Comparison of ENCODE assay signal across 8 cellular contexts in genomic region chr13:52373277-52373676, GRCh38. TPM values are rescaled to one million over a fixed set of nuclear protein-coding genes. Genes with fewer than 3 reads are reported as not detected.
DNase-seq lines count a peak whose midpoint lies in the region; ATAC-seq, FAIRE-seq and TF ChIP-seq lines count a peak whose summit lies in the region.
"Not testable (repeated sequence)": the region's sequence is repeated elsewhere in the genome, so short reads cannot be mapped to it uniquely, and the experiment has no call there.

No MANE protein-coding gene starts in this region.

- not testable (repeated sequence) for H3K9ac ChIP-seq in PC-3 (ENCODE audit: low read length); astrocyte (ENCODE audit: low read length)

- ATAC-seq in PC-3 (peak; percentile 54), RWPE2 (ENCODE audit: low read depth) (peak; percentile 82)

- intact Hi-C loops in PC-3 (cut with micrococcal nuclease), result not testable (repeated sequence)

- not testable (repeated sequence) for TF ChIP-seq CTCF in HFFc6 (IDR thresholded peaks at IDR 0.05); PC-3 (conservative IDR thresholded peaks at IDR 0.05; ENCODE audit: low read depth, low read length); RWPE2 (IDR thresholded peaks at IDR 0.05; ENCODE audit: poor library complexity, severe bottlenecking); astrocyte (IDR thresholded peaks at IDR 0.05; ENCODE audit: insufficient read depth, low read depth, low read length); epithelial cell of esophagus (IDR thresholded peaks at IDR 0.05; ENCODE audit: insufficient read depth, low read depth, low read length, missing control alignments)

- not testable (repeated sequence) for H3K27ac Mint-ChIP-seq in HFFc6; astrocyte (ENCODE audit: unreplicated experiment)

- not testable (repeated sequence) for H3K27me3 Mint-ChIP-seq in HFFc6 (ENCODE audit: insufficient read depth); astrocyte (ENCODE audit: low read depth, unreplicated experiment)

- H3K79me2 ChIP-seq in PC-3 (ENCODE audit: low read length); astrocyte (ENCODE audit: insufficient read depth, low read length): not testable (repeated sequence)

- peak; percentile 22 for DNase-seq in EL
- DNase-seq in HFFc6, result peak; percentile 10
- DNase-seq in PC-3, result peak; percentile 41
- DNase-seq in RWPE2 (ENCODE audit: low spot score); astrocyte (ENCODE audit: low read depth); urothelium cell line (ENCODE audit: low spot score): not testable (repeated sequence)
- peak; percentile 57 for DNase-seq in epithelial cell of esophagus (ENCODE audit: low read depth)
- peak; percentile 33 for DNase-seq in kidney glomerular epithelial cell (lab: John Stamatoyannopoulos, UW)

- BruUV-seq in PC-3 (replicated peaks; lab: Mats Ljungman, UMichigan), result not testable (repeated sequence)

- H3K4me1 Mint-ChIP-seq in HFFc6 (ENCODE audit: low read depth) (peaks cover 29% of the 10 kb centered on the region), astrocyte (ENCODE audit: low read depth, unreplicated experiment) (peaks cover 21% of the 10 kb centered on the region)

- H3K4me1 ChIP-seq in PC-3 (ENCODE audit: insufficient read depth, low read length), result peaks cover 14% of the 10 kb centered on the region
- peaks cover 18% of the 10 kb centered on the region for H3K4me1 ChIP-seq in RWPE2 (ENCODE audit: insufficient read depth, poor library complexity, severe bottlenecking)
- peaks cover 21% of the 10 kb centered on the region for H3K4me1 ChIP-seq in astrocyte (ENCODE audit: insufficient read depth, low read length)

- H3K36me3 Mint-ChIP-seq in HFFc6 (ENCODE audit: low read depth); astrocyte (ENCODE audit: low read depth, unreplicated experiment): not testable (repeated sequence)

- H3K9me3 Mint-ChIP-seq in HFFc6; astrocyte (ENCODE audit: unreplicated experiment): not testable (repeated sequence)

- not testable (repeated sequence) for H3K36me3 ChIP-seq in PC-3 (ENCODE audit: low read depth, low read length); RWPE2 (ENCODE audit: low read depth); astrocyte (ENCODE audit: insufficient read depth, low read length)

- FAIRE-seq in astrocyte (lab: Jason Lieb, UNC), result peak; percentile 55
- FAIRE-seq in urothelium cell line (lab: Jason Lieb, UNC), result peak; percentile 20

- not testable (repeated sequence) for H3K9me2 ChIP-seq in PC-3 (replicated peaks; ENCODE audit: low read length)

- H3K27me3 ChIP-seq in PC-3 (ENCODE audit: low read length); RWPE2 (ENCODE audit: insufficient read depth, poor library complexity, severe bottlenecking); astrocyte (ENCODE audit: insufficient read depth, low read length): not testable (repeated sequence)

- H3K27ac ChIP-seq in PC-3 (ENCODE audit: low read length); astrocyte (ENCODE audit: low read depth, low read length): not testable (repeated sequence)
- H3K27ac ChIP-seq in RWPE2 (ENCODE audit: poor library complexity, severe bottlenecking), result peak overlapping the region; percentile 36

- H3F3A ChIP-seq in PC-3 (ENCODE audit: low read length, unreplicated experiment), result not testable (repeated sequence)

- H4K20me1 ChIP-seq in PC-3 (ENCODE audit: low read length); astrocyte (ENCODE audit: insufficient read depth, low read length): not testable (repeated sequence)

- not testable (repeated sequence) for H3K4me2 ChIP-seq in PC-3 (ENCODE audit: low read length)
- H3K4me2 ChIP-seq in astrocyte (ENCODE audit: low read length), result peak overlapping the region; percentile 41

- not testable (repeated sequence) for H3K9me3 ChIP-seq in PC-3 (ENCODE audit: low read length); RWPE2 (ENCODE audit: severe bottlenecking); astrocyte (ENCODE audit: insufficient read depth, low read depth, low read length)

- H3K4me3 Mint-ChIP-seq in HFFc6; astrocyte (ENCODE audit: unreplicated experiment): not testable (repeated sequence)

- not testable (repeated sequence) for H2AFZ ChIP-seq in PC-3 (ENCODE audit: low read length); astrocyte (ENCODE audit: low read depth, low read length)

- CTCF ChIA-PET in PC-3 (lab: Charles Lee), result not testable (repeated sequence)

- POLR2A ChIA-PET in PC-3 (lab: Charles Lee; ENCODE audit: unreplicated experiment), result not testable (repeated sequence)

- not testable (repeated sequence) for H3K4me3 ChIP-seq in PC-3 (ENCODE audit: low read length); RWPE2 (ENCODE audit: severe bottlenecking); astrocyte (ENCODE audit: insufficient read depth, low read depth, low read length); epithelial cell of esophagus (ENCODE audit: low read length)

RNA-seq across cellular contexts. Expression of gene THSD1, which starts 32.7 kb away (rescaled TPM):
- 1 to 10 TPM; 2.6 to 6.1 (median 3.2) TPM for total RNA-seq in HFFc6 (2021; fragmentation: NEBNext Ultra II Directional; extraction: Animal tissue kit (Norgen Biotek cat#: 25700))
- total RNA-seq in PC-3 (2014; rRNA removed) (1.0 and 1.3 TPM in 2 replicates), astrocyte (14.4 and 18.7 TPM in 2 replicates)
